In the genomic region with DNA sequence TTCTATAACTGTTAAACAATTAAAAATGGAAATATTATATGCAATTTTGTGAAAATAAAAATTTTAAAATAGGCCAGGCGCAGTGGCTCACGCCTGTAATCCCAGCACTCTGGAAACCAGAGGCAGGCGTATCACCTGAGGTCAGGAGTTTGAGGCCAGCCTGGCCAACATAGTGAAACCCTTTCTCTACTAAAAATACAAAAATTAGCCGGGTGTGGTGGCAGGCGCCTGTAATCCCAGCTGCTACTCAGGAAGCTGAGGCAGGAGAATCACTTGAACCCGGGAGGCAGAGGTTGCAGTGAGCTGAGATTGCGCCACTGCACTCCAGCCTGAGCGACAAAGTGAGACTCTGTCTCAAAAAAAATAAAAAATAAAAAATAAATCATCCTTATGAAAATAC, we compare ENCODE assay signal across 8 cellular contexts. TPM values are rescaled to one million over a fixed set of nuclear protein-coding genes. Genes with fewer than 3 reads are reported as not detected.
DNase-seq lines count a peak whose midpoint lies in the region; ATAC-seq and TF ChIP-seq lines count a peak whose summit lies in the region.
"Not testable (repeated sequence)": the region's sequence is repeated elsewhere in the genome, so short reads cannot be mapped to it uniquely, and the experiment has no call there.

No MANE protein-coding gene starts in this region.

- not testable (repeated sequence) for TF ChIP-seq POLR2A in NB4 (IDR thresholded peaks at IDR 0.05; ENCODE audit: extremely low read depth, insufficient read length); breast epithelium (IDR thresholded peaks at IDR 0.05); gastrocnemius medialis (IDR thresholded peaks at IDR 0.05)

- H3K27me3 ChIP-seq in breast epithelium, gastrocnemius medialis: not testable (repeated sequence)

- H3K27me3 Mint-ChIP-seq in Calu3 (ENCODE audit: unreplicated experiment); activated CD4-positive, alpha-beta memory T cell treated with anti-CD3 and anti-CD28 coated beads, Interleukin-2, amount 10 ng/mL, durations not matched to agents 7 days and 5 days; mesothelial cell of epicardium (ENCODE audit: low read depth): not testable (repeated sequence)

- H3K4me3 ChIP-seq in NB4 (ENCODE audit: low read depth, low read length) (peak overlapping the region; percentile 74), breast epithelium (peak overlapping the region; percentile 79 to 87 (median 82)), foreskin fibroblast (ENCODE audit: low read depth in 1 of 2, low read length in 2 of 2) (peak overlapping the region; percentile 74 to 79), gastrocnemius medialis (peak overlapping the region; percentile 68 to 81 (median 76)), urinary bladder (ENCODE audit: low read depth, low read length) (peak overlapping the region; percentile 47)

- H3K36me3 ChIP-seq in breast epithelium; gastrocnemius medialis; urinary bladder (ENCODE audit: insufficient read depth): not testable (repeated sequence)

- peak overlapping the region; percentile 84 for H3K4me3 Mint-ChIP-seq in Calu3 (ENCODE audit: low read depth, unreplicated experiment)
- not testable (repeated sequence) for H3K4me3 Mint-ChIP-seq in activated CD4-positive, alpha-beta memory T cell treated with anti-CD3 and anti-CD28 coated beads, Interleukin-2, amount 10 ng/mL, durations not matched to agents 7 days and 5 days; mesothelial cell of epicardium

- in situ Hi-C loops in gastrocnemius medialis (cut with MboI; ENCODE audit: low sequenced_read_pairs in 4 of 4) = loop anchor here in 2 of 4 donors (5.0 to 25.0 kb wide), 3 partner anchors 139 to 1571 kb away; a partner anchor contains a TSS

- POLR2A ChIA-PET in activated CD4-positive, alpha-beta memory T cell treated with anti-CD3 and anti-CD28 coated beads, Interleukin-2, amount 10 ng/mL, durations not matched to agents 7 days and 5 days (lab: Charles Lee) = interaction anchor here (1.3 to 16.7 kb wide), 7 partner anchors 23 to 383 kb away, joined by 3 to 925 read pairs (median 14); a partner anchor contains a TSS

- H3K4me1 Mint-ChIP-seq in Calu3 (ENCODE audit: low read depth, unreplicated experiment) (peaks cover 38% of the 10 kb centered on the region), mesothelial cell of epicardium (peaks cover 27% of the 10 kb centered on the region)
- peaks cover 33% of the 10 kb centered on the region for H3K4me1 Mint-ChIP-seq in activated CD4-positive, alpha-beta memory T cell treated with anti-CD3 and anti-CD28 coated beads, Interleukin-2, amount 10 ng/mL, durations not matched to agents 7 days and 5 days

- H3K27ac ChIP-seq in breast epithelium (peak overlapping the region; percentile 99 to 100), gastrocnemius medialis (peak overlapping the region; percentile 96 to 99 (median 99))
- H3K27ac ChIP-seq in urinary bladder (ENCODE audit: low read depth) = not testable (repeated sequence)

- H3K9me3 Mint-ChIP-seq in Calu3 (ENCODE audit: low read depth, unreplicated experiment); activated CD4-positive, alpha-beta memory T cell treated with anti-CD3 and anti-CD28 coated beads, Interleukin-2, amount 10 ng/mL, durations not matched to agents 7 days and 5 days; mesothelial cell of epicardium: not testable (repeated sequence)

- CTCF ChIA-PET in Calu3 (lab: Charles Lee) = interaction anchor here (0.8 kb wide), 1 partner anchor 580 kb away, joined by 4 read pairs; no protein-coding TSS in a partner anchor
- CTCF ChIA-PET in activated CD4-positive, alpha-beta memory T cell treated with anti-CD3 and anti-CD28 coated beads, Interleukin-2, amount 10 ng/mL, durations not matched to agents 7 days and 5 days (lab: Charles Lee) = interaction anchor here (1.5 to 7.8 kb wide), 6 partner anchors 29 to 229 kb away, joined by 4 to 92 read pairs (median 12); a partner anchor contains a TSS

- H3K4me1 ChIP-seq in breast epithelium (peaks cover 0 to 15% of the 10 kb centered on the region in 2 donors), gastrocnemius medialis (peaks cover 11 to 25% of the 10 kb centered on the region in 2 donors)
- not testable (repeated sequence) for H3K4me1 ChIP-seq in urinary bladder (ENCODE audit: insufficient read depth)

- not testable (repeated sequence) for DNase-seq in Calu3; NB4 (ENCODE audit: low read depth); activated CD4-positive, alpha-beta memory T cell treated with anti-CD3 and anti-CD28 coated beads, Interleukin-2, amount 10 ng/mL, durations not matched to agents 7 days and 5 days; breast epithelium (ENCODE audit: low spot score in 2 of 2); foreskin fibroblast; mesothelial cell of epicardium (ENCODE audit: low spot score in 2 of 2, unreplicated experiment in 2 of 2); gastrocnemius medialis

- not testable (repeated sequence) for TF ChIP-seq CTCF in Calu3 (IDR thresholded peaks at IDR 0.05; ENCODE audit: unreplicated experiment); NB4 (IDR thresholded peaks at IDR 0.05; ENCODE audit: low read depth, low read length); breast epithelium (IDR thresholded peaks at IDR 0.05); foreskin fibroblast (IDR thresholded peaks at IDR 0.05; ENCODE audit: low read depth, low read length); mesothelial cell of epicardium (IDR thresholded peaks at IDR 0.05; ENCODE audit: unreplicated experiment); gastrocnemius medialis (IDR thresholded peaks at IDR 0.05 in 4 of 5, conservative IDR thresholded peaks at IDR 0.05 in 1 of 5)

- ATAC-seq in gastrocnemius medialis = not testable (repeated sequence)

- 50% methylated on average over 8 of the region's 8 CpGs for WGBS in urinary bladder

- intact Hi-C loops in Calu3 (cut with micrococcal nuclease; ENCODE audit: unreplicated experiment); breast epithelium (cut with DNase I; ENCODE audit: low total_unique reads): not testable (repeated sequence)
- intact Hi-C loops in gastrocnemius medialis (cut with DNase I; ENCODE audit: low total_unique reads) = loop anchor here (10.0 kb wide), 3 partner anchors 212 to 1732 kb away; a partner anchor contains a TSS

- not testable (repeated sequence) for BruUV-seq in Calu3 (replicated peaks; lab: Mats Ljungman, UMichigan)

- peaks cover 47% of the 10 kb centered on the region for H3K36me3 Mint-ChIP-seq in Calu3 (ENCODE audit: insufficient read depth, unreplicated experiment)
- H3K36me3 Mint-ChIP-seq in activated CD4-positive, alpha-beta memory T cell treated with anti-CD3 and anti-CD28 coated beads, Interleukin-2, amount 10 ng/mL, durations not matched to agents 7 days and 5 days (ENCODE audit: low read depth) = peaks cover 23% of the 10 kb centered on the region
- not testable (repeated sequence) for H3K36me3 Mint-ChIP-seq in mesothelial cell of epicardium

- not testable (repeated sequence) for H3K9me3 ChIP-seq in breast epithelium, gastrocnemius medialis

- H3K27ac Mint-ChIP-seq in Calu3 (ENCODE audit: unreplicated experiment) (peak overlapping the region; percentile 100), mesothelial cell of epicardium (peak overlapping the region; percentile 99)
- H3K27ac Mint-ChIP-seq in activated CD4-positive, alpha-beta memory T cell treated with anti-CD3 and anti-CD28 coated beads, Interleukin-2, amount 10 ng/mL, durations not matched to agents 7 days and 5 days = peak overlapping the region; percentile 99

RNA-seq across cellular contexts. Expression of a gene that starts 2.2 kb away (rescaled TPM):
- 22.6 and 32.8 TPM in 2 replicates for total RNA-seq in Calu3 (2022)
- total RNA-seq in activated CD4-positive, alpha-beta memory T cell treated with anti-CD3 and anti-CD28 coated beads, Interleukin-2, amount 10 ng/mL, durations not matched to agents 7 days and 5 days = 10 to 100 TPM; 22.2 to 22.9 TPM
- total RNA-seq in breast epithelium = 10 to 100 TPM; 31.4 to 42.6 (median 35.7) TPM
- 27.7 to 31.9 TPM (median 29.3 TPM) in 3 replicates for total RNA-seq in mesothelial cell of epicardium
- total RNA-seq in gastrocnemius medialis = 10 to 100 TPM; 22.7 to 72.0 (median 35.4) TPM
- total RNA-seq in urinary bladder = 48.0 TPM
- polyA plus RNA-seq in urinary bladder = 62.6 TPM

RNA-seq across cellular contexts. Expression of a gene that starts 31.1 kb away (rescaled TPM):
- total RNA-seq in Calu3 (2022) (418 and 453 TPM in 2 replicates), breast epithelium (100 to 1,000 TPM; 381 to 500 (median 416) TPM), mesothelial cell of epicardium (423 to 436 TPM (median 424 TPM) in 3 replicates), gastrocnemius medialis (100 to 1,000 TPM; 167 to 243 (median 207) TPM), urinary bladder (440 TPM)
- total RNA-seq in activated CD4-positive, alpha-beta memory T cell treated with anti-CD3 and anti-CD28 coated beads, Interleukin-2, amount 10 ng/mL, durations not matched to agents 7 days and 5 days = 100 to 1,000 TPM; 364 to 371 TPM
- polyA plus RNA-seq in urinary bladder = 200 TPM
